In genomic region chr3:51391075-51391565, GRCh38 we compare ENCODE assay signal across 1 cellular context.
A peak's percentile ranks its signal among the peaks of the same experiment; 100 is the strongest.
TF ChIP-seq lines count a peak whose summit lies in the region.

A gene with protein sequence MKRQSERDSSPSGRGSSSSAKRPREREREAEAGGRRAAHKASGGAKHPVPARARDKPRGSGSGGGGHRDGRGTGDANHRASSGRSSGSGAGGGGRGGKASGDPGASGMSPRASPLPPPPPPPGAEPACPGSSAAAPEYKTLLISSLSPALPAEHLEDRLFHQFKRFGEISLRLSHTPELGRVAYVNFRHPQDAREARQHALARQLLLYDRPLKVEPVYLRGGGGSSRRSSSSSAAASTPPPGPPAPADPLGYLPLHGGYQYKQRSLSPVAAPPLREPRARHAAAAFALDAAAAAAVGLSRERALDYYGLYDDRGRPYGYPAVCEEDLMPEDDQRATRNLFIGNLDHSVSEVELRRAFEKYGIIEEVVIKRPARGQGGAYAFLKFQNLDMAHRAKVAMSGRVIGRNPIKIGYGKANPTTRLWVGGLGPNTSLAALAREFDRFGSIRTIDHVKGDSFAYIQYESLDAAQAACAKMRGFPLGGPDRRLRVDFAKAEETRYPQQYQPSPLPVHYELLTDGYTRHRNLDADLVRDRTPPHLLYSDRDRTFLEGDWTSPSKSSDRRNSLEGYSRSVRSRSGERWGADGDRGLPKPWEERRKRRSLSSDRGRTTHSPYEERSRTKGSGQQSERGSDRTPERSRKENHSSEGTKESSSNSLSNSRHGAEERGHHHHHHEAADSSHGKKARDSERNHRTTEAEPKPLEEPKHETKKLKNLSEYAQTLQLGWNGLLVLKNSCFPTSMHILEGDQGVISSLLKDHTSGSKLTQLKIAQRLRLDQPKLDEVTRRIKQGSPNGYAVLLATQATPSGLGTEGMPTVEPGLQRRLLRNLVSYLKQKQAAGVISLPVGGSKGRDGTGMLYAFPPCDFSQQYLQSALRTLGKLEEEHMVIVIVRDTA (plus strand): TSS chr3:51391285. CDS start chr3:51391400, 115 bp downstream.

TF ChIP-seq in HepG2, 621 proteins besides CTCF, POLR2A, EP300 and RAD21 (continued from another document and continues in another):
- TF ChIP-seq, protein P1, sequence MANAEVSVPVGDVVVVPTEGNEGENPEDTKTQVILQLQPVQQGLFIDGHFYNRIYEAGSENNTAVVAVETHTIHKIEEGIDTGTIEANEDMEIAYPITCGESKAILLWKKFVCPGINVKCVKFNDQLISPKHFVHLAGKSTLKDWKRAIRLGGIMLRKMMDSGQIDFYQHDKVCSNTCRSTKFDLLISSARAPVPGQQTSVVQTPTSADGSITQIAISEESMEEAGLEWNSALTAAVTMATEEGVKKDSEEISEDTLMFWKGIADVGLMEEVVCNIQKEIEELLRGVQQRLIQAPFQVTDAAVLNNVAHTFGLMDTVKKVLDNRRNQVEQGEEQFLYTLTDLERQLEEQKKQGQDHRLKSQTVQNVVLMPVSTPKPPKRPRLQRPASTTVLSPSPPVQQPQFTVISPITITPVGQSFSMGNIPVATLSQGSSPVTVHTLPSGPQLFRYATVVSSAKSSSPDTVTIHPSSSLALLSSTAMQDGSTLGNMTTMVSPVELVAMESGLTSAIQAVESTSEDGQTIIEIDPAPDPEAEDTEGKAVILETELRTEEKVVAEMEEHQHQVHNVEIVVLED (CRISPR knock-in tag; IDR thresholded peaks at IDR 0.05; ENCODE audit: borderline replicate concordance) = peak; percentile 94
- TF ChIP-seq CHD2 (IDR thresholded peaks at IDR 0.05; ENCODE audit: low read depth, low read length) (0 out of 2 replicates have a peak, but pooled peaks have one; percentile 42), TBX3 (IDR thresholded peaks at IDR 0.05; ENCODE audit: borderline replicate concordance) (no peak), HOXA3 (CRISPR knock-in tag; IDR thresholded peaks at IDR 0.05) (peak; percentile 97), NCOA2 (CRISPR knock-in tag; IDR thresholded peaks at IDR 0.05) (peak; percentile 27; the same call in 1 of the 2 replicates), ZNF614 (CRISPR knock-in tag; IDR thresholded peaks at IDR 0.05; ENCODE audit: borderline replicate concordance) (peak; percentile 77; the same call in 1 of the 2 replicates), TAF15 (IDR thresholded peaks at IDR 0.05; ENCODE audit: low read depth, low read length, poor library complexity, severe bottlenecking) (no peak), ZNF546 (CRISPR knock-in tag; conservative IDR thresholded peaks at IDR 0.05) (peak; percentile 62; the same call in 1 of the 2 replicates), MAFF (IDR thresholded peaks at IDR 0.05; ENCODE audit: low read depth, low read length) (no peak), MTA3 (CRISPR knock-in tag; IDR thresholded peaks at IDR 0.05) (no peak), ZNF567 (CRISPR knock-in tag; IDR thresholded peaks at IDR 0.05; ENCODE audit: borderline replicate concordance) (peak; percentile 82; the same call in 1 of the 2 replicates), BRD4 (CRISPR knock-in tag; IDR thresholded peaks at IDR 0.05) (peak; percentile 32; the same call in 1 of the 2 replicates), SALL1 (CRISPR knock-in tag; IDR thresholded peaks at IDR 0.05) (peak; percentile 85), THAP9 (CRISPR knock-in tag; IDR thresholded peaks at IDR 0.05; ENCODE audit: borderline replicate concordance) (peak; percentile 54; the same call in 1 of the 2 replicates), ZFX (CRISPR knock-in tag; IDR thresholded peaks at IDR 0.05; ENCODE audit: low read depth) (peak; percentile 92), ZFP1 (CRISPR knock-in tag; IDR thresholded peaks at IDR 0.05) (0 out of 2 replicates have a peak, but pooled peaks have one; percentile 21), ZNF776 (CRISPR knock-in tag; IDR thresholded peaks at IDR 0.05) (peak; percentile 40; the same call in 1 of the 2 replicates), NFYB (CRISPR knock-in tag; IDR thresholded peaks at IDR 0.05) (0 out of 2 replicates have a peak, but pooled peaks have one; percentile 47), YY1 (IDR thresholded peaks at IDR 0.05; ENCODE audit: insufficient read depth, insufficient replicate concordance, low read depth, low read length) (peak; percentile 98), RCOR2 (CRISPR knock-in tag; IDR thresholded peaks at IDR 0.05) (0 out of 2 replicates have a peak, but pooled peaks have one; percentile 35), KAT8 (CRISPR knock-in tag; IDR thresholded peaks at IDR 0.05) (peak; percentile 93), ZNF333 (CRISPR knock-in tag; IDR thresholded peaks at IDR 0.05; ENCODE audit: borderline replicate concordance) (no peak), ZNF225 (CRISPR knock-in tag; IDR thresholded peaks at IDR 0.05) (peak; percentile 16; the same call in 1 of the 2 replicates), SMAD1 (CRISPR knock-in tag; IDR thresholded peaks at IDR 0.05; ENCODE audit: borderline replicate concordance, low read depth) (peak; percentile 75; the same call in 1 of the 2 replicates), PTBP1 (IDR thresholded peaks at IDR 0.05; ENCODE audit: low read depth, low read length, poor library complexity, severe bottlenecking) (no peak), ZNF644 (CRISPR knock-in tag; IDR thresholded peaks at IDR 0.05; ENCODE audit: low read depth) (0 out of 2 replicates have a peak, but pooled peaks have one; percentile 16), NFIC (IDR thresholded peaks at IDR 0.05; ENCODE audit: low read length) (no peak), TFE3 (CRISPR knock-in tag; IDR thresholded peaks at IDR 0.05) (peak; percentile 96)
- TF ChIP-seq, protein P2, sequence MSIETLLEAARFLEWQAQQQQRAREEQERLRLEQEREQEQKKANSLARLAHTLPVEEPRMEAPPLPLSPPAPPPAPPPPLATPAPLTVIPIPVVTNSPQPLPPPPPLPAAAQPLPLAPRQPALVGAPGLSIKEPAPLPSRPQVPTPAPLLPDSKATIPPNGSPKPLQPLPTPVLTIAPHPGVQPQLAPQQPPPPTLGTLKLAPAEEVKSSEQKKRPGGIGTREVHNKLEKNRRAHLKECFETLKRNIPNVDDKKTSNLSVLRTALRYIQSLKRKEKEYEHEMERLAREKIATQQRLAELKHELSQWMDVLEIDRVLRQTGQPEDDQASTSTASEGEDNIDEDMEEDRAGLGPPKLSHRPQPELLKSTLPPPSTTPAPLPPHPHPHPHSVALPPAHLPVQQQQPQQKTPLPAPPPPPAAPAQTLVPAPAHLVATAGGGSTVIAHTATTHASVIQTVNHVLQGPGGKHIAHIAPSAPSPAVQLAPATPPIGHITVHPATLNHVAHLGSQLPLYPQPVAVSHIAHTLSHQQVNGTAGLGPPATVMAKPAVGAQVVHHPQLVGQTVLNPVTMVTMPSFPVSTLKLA (IDR thresholded peaks at IDR 0.05) = peak; percentile 59
- TF ChIP-seq, protein P3, sequence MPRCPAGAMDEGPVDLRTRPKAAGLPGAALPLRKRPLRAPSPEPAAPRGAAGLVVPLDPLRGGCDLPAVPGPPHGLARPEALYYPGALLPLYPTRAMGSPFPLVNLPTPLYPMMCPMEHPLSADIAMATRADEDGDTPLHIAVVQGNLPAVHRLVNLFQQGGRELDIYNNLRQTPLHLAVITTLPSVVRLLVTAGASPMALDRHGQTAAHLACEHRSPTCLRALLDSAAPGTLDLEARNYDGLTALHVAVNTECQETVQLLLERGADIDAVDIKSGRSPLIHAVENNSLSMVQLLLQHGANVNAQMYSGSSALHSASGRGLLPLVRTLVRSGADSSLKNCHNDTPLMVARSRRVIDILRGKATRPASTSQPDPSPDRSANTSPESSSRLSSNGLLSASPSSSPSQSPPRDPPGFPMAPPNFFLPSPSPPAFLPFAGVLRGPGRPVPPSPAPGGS (CRISPR knock-in tag; IDR thresholded peaks at IDR 0.05) = peak; percentile 22
- TF ChIP-seq, protein P4, sequence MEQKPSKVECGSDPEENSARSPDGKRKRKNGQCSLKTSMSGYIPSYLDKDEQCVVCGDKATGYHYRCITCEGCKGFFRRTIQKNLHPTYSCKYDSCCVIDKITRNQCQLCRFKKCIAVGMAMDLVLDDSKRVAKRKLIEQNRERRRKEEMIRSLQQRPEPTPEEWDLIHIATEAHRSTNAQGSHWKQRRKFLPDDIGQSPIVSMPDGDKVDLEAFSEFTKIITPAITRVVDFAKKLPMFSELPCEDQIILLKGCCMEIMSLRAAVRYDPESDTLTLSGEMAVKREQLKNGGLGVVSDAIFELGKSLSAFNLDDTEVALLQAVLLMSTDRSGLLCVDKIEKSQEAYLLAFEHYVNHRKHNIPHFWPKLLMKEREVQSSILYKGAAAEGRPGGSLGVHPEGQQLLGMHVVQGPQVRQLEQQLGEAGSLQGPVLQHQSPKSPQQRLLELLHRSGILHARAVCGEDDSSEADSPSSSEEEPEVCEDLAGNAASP (CRISPR knock-in tag; IDR thresholded peaks at IDR 0.05; ENCODE audit: borderline replicate concordance) = peak; percentile 55; the same call in 1 of the 2 replicates
- TF ChIP-seq, protein P5, sequence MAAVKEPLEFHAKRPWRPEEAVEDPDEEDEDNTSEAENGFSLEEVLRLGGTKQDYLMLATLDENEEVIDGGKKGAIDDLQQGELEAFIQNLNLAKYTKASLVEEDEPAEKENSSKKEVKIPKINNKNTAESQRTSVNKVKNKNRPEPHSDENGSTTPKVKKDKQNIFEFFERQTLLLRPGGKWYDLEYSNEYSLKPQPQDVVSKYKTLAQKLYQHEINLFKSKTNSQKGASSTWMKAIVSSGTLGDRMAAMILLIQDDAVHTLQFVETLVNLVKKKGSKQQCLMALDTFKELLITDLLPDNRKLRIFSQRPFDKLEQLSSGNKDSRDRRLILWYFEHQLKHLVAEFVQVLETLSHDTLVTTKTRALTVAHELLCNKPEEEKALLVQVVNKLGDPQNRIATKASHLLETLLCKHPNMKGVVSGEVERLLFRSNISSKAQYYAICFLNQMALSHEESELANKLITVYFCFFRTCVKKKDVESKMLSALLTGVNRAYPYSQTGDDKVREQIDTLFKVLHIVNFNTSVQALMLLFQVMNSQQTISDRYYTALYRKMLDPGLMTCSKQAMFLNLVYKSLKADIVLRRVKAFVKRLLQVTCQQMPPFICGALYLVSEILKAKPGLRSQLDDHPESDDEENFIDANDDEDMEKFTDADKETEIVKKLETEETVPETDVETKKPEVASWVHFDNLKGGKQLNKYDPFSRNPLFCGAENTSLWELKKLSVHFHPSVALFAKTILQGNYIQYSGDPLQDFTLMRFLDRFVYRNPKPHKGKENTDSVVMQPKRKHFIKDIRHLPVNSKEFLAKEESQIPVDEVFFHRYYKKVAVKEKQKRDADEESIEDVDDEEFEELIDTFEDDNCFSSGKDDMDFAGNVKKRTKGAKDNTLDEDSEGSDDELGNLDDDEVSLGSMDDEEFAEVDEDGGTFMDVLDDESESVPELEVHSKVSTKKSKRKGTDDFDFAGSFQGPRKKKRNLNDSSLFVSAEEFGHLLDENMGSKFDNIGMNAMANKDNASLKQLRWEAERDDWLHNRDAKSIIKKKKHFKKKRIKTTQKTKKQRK (IDR thresholded peaks at IDR 0.05; ENCODE audit: low read length) = no peak
- TF ChIP-seq, protein P6, sequence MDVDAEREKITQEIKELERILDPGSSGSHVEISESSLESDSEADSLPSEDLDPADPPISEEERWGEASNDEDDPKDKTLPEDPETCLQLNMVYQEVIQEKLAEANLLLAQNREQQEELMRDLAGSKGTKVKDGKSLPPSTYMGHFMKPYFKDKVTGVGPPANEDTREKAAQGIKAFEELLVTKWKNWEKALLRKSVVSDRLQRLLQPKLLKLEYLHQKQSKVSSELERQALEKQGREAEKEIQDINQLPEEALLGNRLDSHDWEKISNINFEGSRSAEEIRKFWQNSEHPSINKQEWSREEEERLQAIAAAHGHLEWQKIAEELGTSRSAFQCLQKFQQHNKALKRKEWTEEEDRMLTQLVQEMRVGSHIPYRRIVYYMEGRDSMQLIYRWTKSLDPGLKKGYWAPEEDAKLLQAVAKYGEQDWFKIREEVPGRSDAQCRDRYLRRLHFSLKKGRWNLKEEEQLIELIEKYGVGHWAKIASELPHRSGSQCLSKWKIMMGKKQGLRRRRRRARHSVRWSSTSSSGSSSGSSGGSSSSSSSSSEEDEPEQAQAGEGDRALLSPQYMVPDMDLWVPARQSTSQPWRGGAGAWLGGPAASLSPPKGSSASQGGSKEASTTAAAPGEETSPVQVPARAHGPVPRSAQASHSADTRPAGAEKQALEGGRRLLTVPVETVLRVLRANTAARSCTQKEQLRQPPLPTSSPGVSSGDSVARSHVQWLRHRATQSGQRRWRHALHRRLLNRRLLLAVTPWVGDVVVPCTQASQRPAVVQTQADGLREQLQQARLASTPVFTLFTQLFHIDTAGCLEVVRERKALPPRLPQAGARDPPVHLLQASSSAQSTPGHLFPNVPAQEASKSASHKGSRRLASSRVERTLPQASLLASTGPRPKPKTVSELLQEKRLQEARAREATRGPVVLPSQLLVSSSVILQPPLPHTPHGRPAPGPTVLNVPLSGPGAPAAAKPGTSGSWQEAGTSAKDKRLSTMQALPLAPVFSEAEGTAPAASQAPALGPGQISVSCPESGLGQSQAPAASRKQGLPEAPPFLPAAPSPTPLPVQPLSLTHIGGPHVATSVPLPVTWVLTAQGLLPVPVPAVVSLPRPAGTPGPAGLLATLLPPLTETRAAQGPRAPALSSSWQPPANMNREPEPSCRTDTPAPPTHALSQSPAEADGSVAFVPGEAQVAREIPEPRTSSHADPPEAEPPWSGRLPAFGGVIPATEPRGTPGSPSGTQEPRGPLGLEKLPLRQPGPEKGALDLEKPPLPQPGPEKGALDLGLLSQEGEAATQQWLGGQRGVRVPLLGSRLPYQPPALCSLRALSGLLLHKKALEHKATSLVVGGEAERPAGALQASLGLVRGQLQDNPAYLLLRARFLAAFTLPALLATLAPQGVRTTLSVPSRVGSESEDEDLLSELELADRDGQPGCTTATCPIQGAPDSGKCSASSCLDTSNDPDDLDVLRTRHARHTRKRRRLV (CRISPR knock-in tag; IDR thresholded peaks at IDR 0.05) = no peak
